ENCODE assay signal across 24 cellular contexts in the genomic region with DNA sequence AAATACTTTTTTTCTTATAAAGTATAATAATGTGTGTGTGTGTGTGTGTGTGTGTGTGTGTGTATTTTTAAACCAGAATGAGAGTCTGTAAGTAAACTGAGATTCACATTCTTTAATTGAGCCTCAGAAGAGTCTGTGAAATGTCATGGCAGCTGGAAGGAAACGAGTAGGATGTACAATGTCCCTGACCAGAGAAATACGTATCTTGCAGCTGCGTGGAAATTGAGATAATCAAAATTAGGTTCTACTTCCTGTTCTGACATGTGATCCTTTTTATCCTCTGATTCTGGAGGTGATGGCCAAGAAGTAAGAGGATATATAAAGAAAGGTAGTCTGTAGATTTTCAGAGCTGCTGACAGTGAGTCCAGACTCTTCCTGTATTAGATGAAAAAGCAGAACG.
"Had no signal": no experiment of that assay in that cellular context is flagged by ENCODE, and none has a peak within 500 bp of the region (broad histone marks: within the 10 kb centered on the region; RNA-seq: fewer than 3 reads in every experiment).

No MANE protein-coding gene starts in this region.

- H3K4me2 ChIP-seq: hepatocyte had no signal

- H3K9me3 ChIP-seq: pancreas, right lobe of liver, testis, tibial artery had no signal

- H3K4me1 Mint-ChIP-seq: memory B cell; stimulated activated memory B cell treated with anti-CD40 and anti-IgM and Interleukin-4, amounts not matched to agents 10 μg/mL and 1 μg/mL and 100 μg/mL, for 72 hours had no signal

- H3K27ac Mint-ChIP-seq: memory B cell; natural killer cell; stimulated activated memory B cell treated with anti-CD40 and anti-IgM and Interleukin-4, amounts not matched to agents 10 μg/mL and 1 μg/mL and 100 μg/mL, for 72 hours; type B pancreatic cell had no signal

- H3K4me1 ChIP-seq: foreskin keratinocyte, pancreas, right lobe of liver had no signal

- H3K27ac ChIP-seq: dorsolateral prefrontal cortex, epithelial cell of prostate, foreskin keratinocyte, gastroesophageal sphincter, heart left ventricle, hepatocyte, pancreas, right lobe of liver, spleen, testis had no signal

- H3K4me3 Mint-ChIP-seq: memory B cell; natural killer cell; stimulated activated memory B cell treated with anti-CD40 and anti-IgM and Interleukin-4, amounts not matched to agents 10 μg/mL and 1 μg/mL and 100 μg/mL, for 72 hours; type B pancreatic cell had no signal

- H2AFZ ChIP-seq: hepatocyte had no signal

- H3K36me3 Mint-ChIP-seq: stimulated activated memory B cell treated with anti-CD40 and anti-IgM and Interleukin-4, amounts not matched to agents 10 μg/mL and 1 μg/mL and 100 μg/mL, for 72 hours had no signal

- H3K27me3 Mint-ChIP-seq: type B pancreatic cell had no signal

- DNase-seq: cortex of kidney; effector CD4-positive, alpha-beta T cell; foreskin keratinocyte; heart left ventricle; natural killer cell; occipital lobe; pancreas; right lobe of liver; spleen; stimulated activated CD4-positive, alpha-beta T cell treated with anti-CD3 and anti-CD28 coated beads, Interleukin-4, amount 100 ng/mL, for 4 hours; stimulated activated naive CD8-positive, alpha-beta T cell treated with anti-CD3 and anti-CD28 coated beads, Interleukin-15, Interleukin-2, amounts not matched to agents 100 U/mL and 50 U/mL, for 24 hours; substantia nigra; testis; tibial artery had no signal

- H3K36me3 ChIP-seq: gastroesophageal sphincter, heart left ventricle, pancreas, right lobe of liver, spleen, tibial artery had no signal

- ATAC-seq: esophagus mucosa; foreskin keratinocyte; gastroesophageal sphincter; left lobe of liver; natural killer cell; pancreas; right lobe of liver; stimulated activated memory B cell treated with anti-CD40 and anti-IgM and Interleukin-4, amounts not matched to agents 10 μg/mL and 1 μg/mL and 100 μg/mL, for 72 hours; stimulated activated naive CD8-positive, alpha-beta T cell treated with anti-CD3 and anti-CD28 coated beads, Interleukin-15, Interleukin-2, amounts not matched to agents 100 U/mL and 50 U/mL, for 24 hours had no signal

- H3K27me3 ChIP-seq: dorsolateral prefrontal cortex, gastroesophageal sphincter, heart left ventricle, hepatocyte, pancreas, right lobe of liver, spleen, testis, tibial artery had no signal

- H3K4me3 ChIP-seq: dorsolateral prefrontal cortex, gastroesophageal sphincter, heart left ventricle, hepatocyte, lung, pancreas, right lobe of liver, spleen, testis, tibial artery had no signal
